ENCODE assay signal across 11 cellular contexts in the genomic region with DNA sequence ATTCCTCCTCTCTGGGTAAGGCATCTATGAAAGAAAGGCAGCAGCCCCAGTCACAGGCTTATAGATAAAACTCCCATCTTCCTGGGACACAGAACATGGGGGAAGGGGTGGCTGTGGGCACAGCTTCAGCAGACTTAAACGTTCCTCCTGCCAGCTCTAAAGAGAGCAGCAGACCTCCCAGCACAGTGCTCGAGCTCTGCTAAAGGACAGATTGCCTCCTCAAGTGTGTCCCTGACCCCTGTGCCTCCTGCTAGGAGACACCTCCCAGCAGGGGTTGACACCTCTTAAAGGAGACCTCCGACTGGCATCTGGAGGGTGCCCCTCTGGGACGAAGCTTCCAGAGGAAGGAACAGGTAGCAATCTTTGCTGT.
DNase-seq lines count a peak whose midpoint lies in the region; ATAC-seq, FAIRE-seq and TF ChIP-seq lines count a peak whose summit lies in the region.
"Had no signal": no experiment of that assay in that cellular context is flagged by ENCODE, and none has a peak within 500 bp of the region (broad histone marks: within the 10 kb centered on the region; RNA-seq: fewer than 3 reads in every experiment).

No MANE protein-coding gene starts in this region.

- intact Hi-C loops in activated naive CD4-positive, alpha-beta T cell treated with anti-CD3 and anti-CD28 coated beads for 36 hours (cut with micrococcal nuclease) = loop anchor here (10.0 kb wide), 1 partner anchor 821 kb away; no protein-coding TSS in a partner anchor
- intact Hi-C loops in stomach (cut with DNase I; ENCODE audit: low total_unique reads) = no loop called here
- intact Hi-C loops in dorsolateral prefrontal cortex (cut with DNase I) = no loop called here

- no peaks in the 10 kb centered on the region for H3K27me3 Mint-ChIP-seq in activated naive CD4-positive, alpha-beta T cell treated with anti-CD3 and anti-CD28 coated beads for 36 hours (ENCODE audit: low read depth)
- H3K27me3 Mint-ChIP-seq in mesothelial cell of epicardium (ENCODE audit: low read depth) = no peaks in the 10 kb centered on the region

- H3K4me1 ChIP-seq in H1 (replicated peaks in 1 of 4; ENCODE audit: control insufficient read depth in 3 of 4, insufficient read depth in 4 of 4, low read length in 3 of 4) (peaks cover 0 to 4% (median 0%) of the 10 kb centered on the region in 4 experiments; a peak in 2 of 7 replicates), stomach (peaks cover 0 to 14% (median 9%) of the 10 kb centered on the region in 4 donors)
- H3K4me1 ChIP-seq: psoas muscle had no signal

- no peaks in the 10 kb centered on the region for H4K20me1 ChIP-seq in H1 (replicated peaks in 1 of 2; ENCODE audit: control insufficient read depth in 1 of 2, insufficient read depth in 2 of 2, low read length in 2 of 2)

- H3K79me2 ChIP-seq in H1 (ENCODE audit: control insufficient read depth in 1 of 2, insufficient read depth in 2 of 2, low read length in 2 of 2) = no peaks in the 10 kb centered on the region

- CTCF ChIA-PET in activated naive CD4-positive, alpha-beta T cell treated with anti-CD3 and anti-CD28 coated beads for 36 hours (lab: Charles Lee) = interaction anchor here (1.6 kb wide), 1 partner anchor 9 kb away, joined by 8 read pairs; no protein-coding TSS in a partner anchor
- CTCF ChIA-PET in H1 (lab: Charles Lee; ENCODE audit: partially characterized antibody) = no interaction called here

- H2AK5ac ChIP-seq in H1 (ENCODE audit: low read depth, low read length) = no peak overlapping the region

- H2BK120ac ChIP-seq in H1 (replicated peaks; ENCODE audit: low read depth, low read length) = no peak overlapping the region

- ATAC-seq in HG03460 (IDR thresholded peaks at IDR 0.05; ENCODE audit: unreplicated experiment) (peak; percentile 28), HG03025 (IDR thresholded peaks at IDR 0.05; ENCODE audit: low FRiP score, unreplicated experiment) (no peak)
- ATAC-seq: psoas muscle had no signal

- H3K4me3 ChIP-seq in H1 (ENCODE audit: extremely low read depth in 1 of 4, insufficient read depth in 2 of 4, low read depth in 3 of 4, low read length in 4 of 4) = no peak overlapping the region
- peak overlapping the region; percentile 11 to 35 (median 20) for H3K4me3 ChIP-seq in stomach
- peak overlapping the region in 13 of 59 donors; percentile 6 to 37 (median 23) for H3K4me3 ChIP-seq in dorsolateral prefrontal cortex
- H3K4me3 ChIP-seq: psoas muscle had no signal

- peaks cover 11% of the 10 kb centered on the region for H3K36me3 Mint-ChIP-seq in activated naive CD4-positive, alpha-beta T cell treated with anti-CD3 and anti-CD28 coated beads for 36 hours (ENCODE audit: low read depth)
- peaks cover 1% of the 10 kb centered on the region for H3K36me3 Mint-ChIP-seq in mesothelial cell of epicardium

- POLR2A ChIA-PET in H1 (lab: Charles Lee; ENCODE audit: partially characterized antibody) = no interaction called here

- 0 out of 4 replicates have a peak overlapping the region, but pooled peaks of 1 of the 2 experiments have one; percentile 23 for H3K4me2 ChIP-seq in H1 (ENCODE audit: insufficient read depth in 1 of 2, low read depth in 2 of 2, low read length in 2 of 2)

- H3K4me1 Mint-ChIP-seq in activated naive CD4-positive, alpha-beta T cell treated with anti-CD3 and anti-CD28 coated beads for 36 hours (ENCODE audit: low read depth) = peaks cover 21% of the 10 kb centered on the region
- peaks cover 2% of the 10 kb centered on the region for H3K4me1 Mint-ChIP-seq in mesothelial cell of epicardium

- no peak overlapping the region for H2BK12ac ChIP-seq in H1 (ENCODE audit: low read depth, low read length)

- peak overlapping the region; percentile 60; the same call in 1 of the 2 replicates for H3K18ac ChIP-seq in H1 (ENCODE audit: extremely low read depth, low read length)

- H3K79me1 ChIP-seq in H1 (ENCODE audit: low read depth, low read length) = no peaks in the 10 kb centered on the region

- H4K5ac ChIP-seq in H1 (ENCODE audit: insufficient read length, low read depth, low read length) = no peak overlapping the region

- H3K27ac Mint-ChIP-seq in activated naive CD4-positive, alpha-beta T cell treated with anti-CD3 and anti-CD28 coated beads for 36 hours = peak overlapping the region; percentile 72
- no peak overlapping the region for H3K27ac Mint-ChIP-seq in mesothelial cell of epicardium

- H3K4ac ChIP-seq in H1 (replicated peaks; ENCODE audit: insufficient read length, low read depth, low read length) = no peak overlapping the region

- no peak overlapping the region for H3K56ac ChIP-seq in H1 (replicated peaks; ENCODE audit: insufficient read length, low read depth, low read length)

- no peak for TF ChIP-seq POLR2A in H1 (IDR thresholded peaks at IDR 0.05; ENCODE audit: control extremely low read depth in 1 of 2, low read depth in 2 of 2, low read length in 2 of 2)
- TF ChIP-seq POLR2A in stomach (IDR thresholded peaks at IDR 0.05) = no peak

- no peak for TF ChIP-seq RAD21 in H1 (IDR thresholded peaks at IDR 0.05 in 1 of 2, conservative IDR thresholded peaks at IDR 0.05 in 1 of 2; ENCODE audit: low read depth in 2 of 2, low read length in 2 of 2)

- H3K36me3 ChIP-seq in H1 (ENCODE audit: control insufficient read depth in 2 of 4, insufficient read depth in 4 of 4, low read length in 3 of 4) (no peaks in the 10 kb centered on the region), stomach (no peaks in the 10 kb centered on the region)
- H3K36me3 ChIP-seq: Peyer's patch had no signal

- no peak for TF ChIP-seq CTCF in H1 (IDR thresholded peaks at IDR 0.05; ENCODE audit: control extremely low read depth in 1 of 3, insufficient read depth in 1 of 3, low read depth in 1 of 3, low read length in 3 of 3)
- no peak for TF ChIP-seq CTCF in stomach (IDR thresholded peaks at IDR 0.05)
- TF ChIP-seq CTCF in dorsolateral prefrontal cortex (IDR thresholded peaks at IDR 0.05 in 54 of 56, conservative IDR thresholded peaks at IDR 0.05 in 2 of 56; ENCODE audit: low read depth in 1 of 56, partially characterized antibody in 56 of 56) = no peak
- no peak for TF ChIP-seq CTCF in mesothelial cell of epicardium (IDR thresholded peaks at IDR 0.05; ENCODE audit: unreplicated experiment)

- H2AFZ ChIP-seq in H1 (ENCODE audit: low read length) = no peak overlapping the region

- H3K27me3 ChIP-seq in H1 (replicated peaks in 1 of 4; ENCODE audit: control insufficient read depth in 3 of 4, extremely low read depth in 1 of 4, insufficient read depth in 3 of 4, low read length in 3 of 4) (no peaks in the 10 kb centered on the region), stomach (no peaks in the 10 kb centered on the region), dorsolateral prefrontal cortex (peaks cover 0 to 52% (median 18%) of the 10 kb centered on the region in 45 donors)
- H3K27me3 ChIP-seq: Peyer's patch had no signal

- H3K9me3 Mint-ChIP-seq in activated naive CD4-positive, alpha-beta T cell treated with anti-CD3 and anti-CD28 coated beads for 36 hours = peaks cover 18% of the 10 kb centered on the region
- peaks cover 49% of the 10 kb centered on the region for H3K9me3 Mint-ChIP-seq in mesothelial cell of epicardium

- no peak overlapping the region for H2BK20ac ChIP-seq in H1 (ENCODE audit: low read length)

- WGBS in H1 (ENCODE audit: extremely low coverage in 1 of 2, insufficient coverage in 1 of 2, insufficient read length in 1 of 2, insufficient replicate concordance in 2 of 2, low coverage in 1 of 2, low lambda C conversion rate in 2 of 2, missing lambda C conversion rate in 1 of 2), 2 experiments = 89% methylated on average over 3 of the region's 4 CpGs; no CpG with 5 or more reads in 1 of the 2 experiments
- 25 to 34% (median 30%) methylated on average over 3 to 4 of the region's 4 CpGs for WGBS in stomach, 5 donors

- H3K9me3 ChIP-seq in H1 (ENCODE audit: insufficient read depth in 2 of 2, low read depth in 1 of 2, low read length in 1 of 2) (no peaks in the 10 kb centered on the region), stomach (peaks cover 0 to 5% (median 0%) of the 10 kb centered on the region in 4 donors)
- H3K9me3 ChIP-seq: Peyer's patch, psoas muscle had no signal

- FAIRE-seq in H1 (lab: Jason Lieb, UNC) = no peak

- no peak overlapping the region for H3K27ac ChIP-seq in H1 (ENCODE audit: low read depth, low read length)
- peak overlapping the region in 3 of 5 donors; percentile 54 to 63 (median 62) for H3K27ac ChIP-seq in stomach
- no peak overlapping the region for H3K27ac ChIP-seq in dorsolateral prefrontal cortex
- H3K27ac ChIP-seq: psoas muscle had no signal

- H3K23ac ChIP-seq in H1 (ENCODE audit: insufficient read length) = no peak overlapping the region

- no peak for DNase-seq in activated naive CD4-positive, alpha-beta T cell treated with anti-CD3 and anti-CD28 coated beads for 36 hours
- DNase-seq in activated naive CD4-positive, alpha-beta T cell treated with Interleukin-2 at 50 U/mL for 16 hours = no peak
- DNase-seq in H1 (ENCODE audit: low read depth in 1 of 2, low spot score in 2 of 2) (no peak), stomach (no peak), dorsolateral prefrontal cortex (no peak), mesothelial cell of epicardium (ENCODE audit: low spot score in 2 of 2, unreplicated experiment in 2 of 2) (no peak)
- DNase-seq: AML-193 had no signal

- no peaks in the 10 kb centered on the region for H3K23me2 ChIP-seq in H1 (ENCODE audit: low read depth, low read length)

- no peak overlapping the region for H3K14ac ChIP-seq in H1 (ENCODE audit: insufficient read length)

- H2BK5ac ChIP-seq in H1 (ENCODE audit: low read depth, low read length) = no peak overlapping the region

- H2BK15ac ChIP-seq in H1 (ENCODE audit: low read length) = no peak overlapping the region

- H3K4me3 Mint-ChIP-seq in activated naive CD4-positive, alpha-beta T cell treated with anti-CD3 and anti-CD28 coated beads for 36 hours = no peak overlapping the region
- no peak overlapping the region for H3K4me3 Mint-ChIP-seq in mesothelial cell of epicardium

- H3K9ac ChIP-seq in H1 (replicated peaks in 1 of 4; ENCODE audit: extremely low read depth in 1 of 4, low read depth in 3 of 4, low read length in 3 of 4) = no peak overlapping the region

- H4K8ac ChIP-seq in H1 (ENCODE audit: extremely low read depth, insufficient read depth, low read length) = no peak overlapping the region

- no peak overlapping the region for H4K91ac ChIP-seq in H1 (replicated peaks; ENCODE audit: insufficient read length, low read length)

- no peak for TF ChIP-seq EP300 in H1 (IDR thresholded peaks at IDR 0.05; ENCODE audit: borderline replicate concordance in 1 of 2, low read depth in 2 of 2, low read length in 2 of 2)
- TF ChIP-seq EP300 in stomach (IDR thresholded peaks at IDR 0.05) = no peak

TF ChIP-seq in H1, 55 proteins besides CTCF, POLR2A, EP300 and RAD21 (continues in another document):
- TF ChIP-seq, protein P1, sequence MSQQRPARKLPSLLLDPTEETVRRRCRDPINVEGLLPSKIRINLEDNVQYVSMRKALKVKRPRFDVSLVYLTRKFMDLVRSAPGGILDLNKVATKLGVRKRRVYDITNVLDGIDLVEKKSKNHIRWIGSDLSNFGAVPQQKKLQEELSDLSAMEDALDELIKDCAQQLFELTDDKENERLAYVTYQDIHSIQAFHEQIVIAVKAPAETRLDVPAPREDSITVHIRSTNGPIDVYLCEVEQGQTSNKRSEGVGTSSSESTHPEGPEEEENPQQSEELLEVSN (IDR thresholded peaks at IDR 0.05) = no peak
- TF ChIP-seq CHD2 (IDR thresholded peaks at IDR 0.05; ENCODE audit: low read length) (no peak), MAFK (IDR thresholded peaks at IDR 0.05; ENCODE audit: low read depth, low read length) (no peak), RXRA (IDR thresholded peaks at IDR 0.05; ENCODE audit: insufficient read depth, low read depth, low read length) (no peak)

Comparison
In these comparisons a context has a peak if more than half of its experiments do, and no peak if none do; other contexts are left out.
1. H3K27ac ChIP-seq: peak in stomach (3 of 5); none in H1 (single experiment) and dorsolateral prefrontal cortex (0 of 59).
2. H3K4me3 ChIP-seq: peak in stomach (4 of 4); none in H1 (0 of 4).